In the genomic region with DNA sequence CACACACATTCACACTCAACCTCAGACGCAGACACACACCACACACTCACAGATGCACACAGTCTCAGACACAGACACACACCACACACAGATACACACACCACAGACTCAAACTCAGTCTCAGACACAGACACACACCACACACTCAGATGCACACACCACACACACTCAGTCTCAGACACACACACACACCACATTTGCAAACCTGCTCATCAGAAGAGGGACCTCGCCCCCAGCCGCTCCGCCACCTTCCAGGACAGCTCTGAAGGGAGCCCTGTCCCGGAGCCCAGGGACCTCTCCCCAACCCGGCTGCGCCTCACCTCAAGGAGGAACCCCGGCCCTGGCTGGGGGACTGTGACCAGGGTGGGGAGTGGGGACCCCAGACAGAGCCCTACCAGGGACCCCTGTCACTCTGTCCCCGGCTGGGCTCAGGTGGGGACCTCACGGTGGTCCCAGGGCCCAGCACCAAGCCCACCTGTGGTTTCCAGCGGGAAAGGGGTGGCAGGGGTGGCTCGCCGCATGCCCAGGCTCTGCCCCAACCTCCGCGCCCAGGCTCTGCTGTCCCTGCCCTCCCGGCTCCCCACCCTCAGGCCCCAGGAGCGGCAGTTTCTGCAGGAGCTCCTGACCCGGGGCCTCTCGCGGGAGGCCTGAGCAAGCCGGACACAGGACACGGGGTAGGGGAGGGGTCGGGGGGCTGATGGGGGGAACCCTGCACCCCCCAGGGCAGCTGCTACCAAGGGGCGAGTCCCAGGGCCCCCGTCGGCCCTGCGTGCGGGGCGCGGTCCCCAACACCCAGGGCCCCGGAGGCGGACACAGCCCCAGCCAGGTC, we compare ENCODE assay signal across 8 cellular contexts. TPM values are rescaled to one million over a fixed set of nuclear protein-coding genes. Genes with fewer than 3 reads are reported as not detected.
DNase-seq lines count a peak whose midpoint lies in the region; ATAC-seq lines count a peak whose summit lies in the region.

No MANE protein-coding gene starts in this region.

- in situ Hi-C loops in GM23248 (cut with MboI), result no loop called here

- H3K27me3 ChIP-seq in GM23248 (replicated peaks; ENCODE audit: insufficient read depth) (no peaks in the 10 kb centered on the region), iPS-18a (ENCODE audit: control insufficient read depth, insufficient read depth, low read length) (peaks cover 30% of the 10 kb centered on the region)

- peaks cover 48% of the 10 kb centered on the region for H3F3A ChIP-seq in GM23248 (ENCODE audit: insufficient read depth)

- H2AFZ ChIP-seq in GM23248, result no peak overlapping the region

- no peak overlapping the region for H3K27ac Mint-ChIP-seq in activated T-cell treated with anti-CD3 and anti-CD28 coated beads, Interleukin-2, amount 50 U/mL, for 72 hours
- no peak overlapping the region for H3K27ac Mint-ChIP-seq in stimulated activated effector memory CD8-positive, alpha-beta T cell treated with anti-CD3 and anti-CD28 coated beads, Interleukin-12 subunit alpha, Interleukin-12 subunit beta, amount 100 ng/mL, for 72 hours

- H3K9me2 ChIP-seq in GM23248 (ENCODE audit: insufficient read depth), result no peaks in the 10 kb centered on the region

- H3K4me2 ChIP-seq in GM23248 (ENCODE audit: unreplicated experiment), result peak overlapping the region; percentile 62

- 16 to 46% methylated on average over 9 to 30 of the region's 32 CpGs for WGBS in GM23248 (ENCODE audit: low coverage in 1 of 2, low lambda C conversion rate in 2 of 2, missing lambda C conversion rate in 2 of 2), 2 experiments

- H3K36me3 ChIP-seq in GM23248 (ENCODE audit: low read depth) (peaks cover 3% of the 10 kb centered on the region), iPS-18a (ENCODE audit: control insufficient read depth, low read depth, low read length) (no peaks in the 10 kb centered on the region)

- peak overlapping the region; percentile 85 for H3K4me3 ChIP-seq in GM23248
- H3K4me3 ChIP-seq in iPS-18a (ENCODE audit: low read length), result peak overlapping the region; percentile 36

- peaks cover 0 to under 1% of the 10 kb centered on the region in 2 donors for H3K9me3 Mint-ChIP-seq in activated T-cell treated with anti-CD3 and anti-CD28 coated beads, Interleukin-2, amount 50 U/mL, for 72 hours
- H3K9me3 Mint-ChIP-seq in stimulated activated effector memory CD8-positive, alpha-beta T cell treated with anti-CD3 and anti-CD28 coated beads, Interleukin-12 subunit alpha, Interleukin-12 subunit beta, amount 100 ng/mL, for 72 hours, result peaks cover 3% of the 10 kb centered on the region

- peak; percentile 60 for DNase-seq in GM23248
- no peak for DNase-seq in activated T-cell treated with anti-CD3 and anti-CD28 coated beads, Interleukin-2, amount 50 U/mL, for 72 hours
- peak in 1 of 2 donors; percentile 46 for DNase-seq in stimulated activated effector memory CD8-positive, alpha-beta T cell treated with anti-CD3 and anti-CD28 coated beads, Interleukin-12 subunit alpha, Interleukin-12 subunit beta, amount 100 ng/mL, for 72 hours (ENCODE audit: low spot score in 2 of 2)
- DNase-seq in HCEC 1CT, result no peak
- no peak for DNase-seq in A172 (ENCODE audit: low spot score)

- ATAC-seq in activated T-cell treated with anti-CD3 and anti-CD28 coated beads, Interleukin-2, amount 50 U/mL, for 72 hours (replicated peaks in 1 of 2), result no peak
- no peak for ATAC-seq in stimulated activated effector memory CD8-positive, alpha-beta T cell treated with anti-CD3 and anti-CD28 coated beads, Interleukin-12 subunit alpha, Interleukin-12 subunit beta, amount 100 ng/mL, for 72 hours
- ATAC-seq in GM21381 (IDR thresholded peaks at IDR 0.05; ENCODE audit: unreplicated experiment) (no peak), HG03097 (IDR thresholded peaks at IDR 0.05; ENCODE audit: low FRiP score, unreplicated experiment) (no peak)

- peak overlapping the region; percentile 7 to 59 for H3K4me3 Mint-ChIP-seq in activated T-cell treated with anti-CD3 and anti-CD28 coated beads, Interleukin-2, amount 50 U/mL, for 72 hours
- H3K4me3 Mint-ChIP-seq in stimulated activated effector memory CD8-positive, alpha-beta T cell treated with anti-CD3 and anti-CD28 coated beads, Interleukin-12 subunit alpha, Interleukin-12 subunit beta, amount 100 ng/mL, for 72 hours, result peak overlapping the region; percentile 41

- H3K4me1 ChIP-seq in GM23248 (ENCODE audit: insufficient read depth) (peaks cover 28% of the 10 kb centered on the region), iPS-18a (ENCODE audit: control insufficient read depth, low read depth, low read length) (no peaks in the 10 kb centered on the region)

- H3K79me2 ChIP-seq in GM23248 (ENCODE audit: insufficient read depth), result peaks cover 39% of the 10 kb centered on the region

- H3K9me3 ChIP-seq in GM23248 (ENCODE audit: low read depth), result peaks cover 3% of the 10 kb centered on the region
- H3K9me3 ChIP-seq in iPS-18a (ENCODE audit: control insufficient read depth, low read depth, low read length), result no peaks in the 10 kb centered on the region

- H4K20me1 ChIP-seq in GM23248 (ENCODE audit: insufficient read depth), result no peaks in the 10 kb centered on the region

- H3K4me1 Mint-ChIP-seq in activated T-cell treated with anti-CD3 and anti-CD28 coated beads, Interleukin-2, amount 50 U/mL, for 72 hours (ENCODE audit: low read depth), result peaks cover 8% of the 10 kb centered on the region
- H3K4me1 Mint-ChIP-seq in stimulated activated effector memory CD8-positive, alpha-beta T cell treated with anti-CD3 and anti-CD28 coated beads, Interleukin-12 subunit alpha, Interleukin-12 subunit beta, amount 100 ng/mL, for 72 hours, result peaks cover 23% of the 10 kb centered on the region

- peak overlapping the region; percentile 97 for H3K9ac ChIP-seq in GM23248
- H3K9ac ChIP-seq in iPS-18a (ENCODE audit: low read length), result no peak overlapping the region

- H3K27me3 Mint-ChIP-seq in activated T-cell treated with anti-CD3 and anti-CD28 coated beads, Interleukin-2, amount 50 U/mL, for 72 hours (ENCODE audit: low read depth), result peaks cover 29% of the 10 kb centered on the region

- peaks cover 0 to 6% of the 10 kb centered on the region in 2 donors for H3K36me3 Mint-ChIP-seq in activated T-cell treated with anti-CD3 and anti-CD28 coated beads, Interleukin-2, amount 50 U/mL, for 72 hours (ENCODE audit: insufficient read depth in 2 of 2)
- H3K36me3 Mint-ChIP-seq in stimulated activated effector memory CD8-positive, alpha-beta T cell treated with anti-CD3 and anti-CD28 coated beads, Interleukin-12 subunit alpha, Interleukin-12 subunit beta, amount 100 ng/mL, for 72 hours, result no peaks in the 10 kb centered on the region

- no peak overlapping the region for H3K27ac ChIP-seq in GM23248
- no peak overlapping the region for H3K27ac ChIP-seq in iPS-18a (ENCODE audit: low read length)

RNA-seq across cellular contexts. Expression of a gene that starts 0.7 kb away (rescaled TPM):
- total RNA-seq in GM23248 (2014; rRNA removed; shearing (Covaris generic)), result 1,939 and 2,103 TPM in 2 replicates
- polyA plus RNA-seq in GM23248 (2016; fragmentation: Nextera tagmentation; extraction: Ambion mirVana), result 650 and 676 TPM in 2 replicates
- total RNA-seq in activated T-cell treated with anti-CD3 and anti-CD28 coated beads, Interleukin-2, amount 50 U/mL, for 72 hours, result 10 to 100 TPM; 10.8 to 11.3 TPM
- total RNA-seq in A172 (2014; rRNA removed; shearing (Covaris generic)), result 163 and 221 TPM in 2 replicates

RNA-seq across cellular contexts. Expression of a gene that starts 58.2 kb away (rescaled TPM):
- total RNA-seq in GM23248 (2014; rRNA removed; shearing (Covaris generic)), result not detected in 2 replicates
- polyA plus RNA-seq in GM23248 (2016; fragmentation: Nextera tagmentation; extraction: Ambion mirVana), result not detected in 2 replicates
- total RNA-seq in activated T-cell treated with anti-CD3 and anti-CD28 coated beads, Interleukin-2, amount 50 U/mL, for 72 hours, result under 1 TPM; 0.74 to 1.00 TPM
- total RNA-seq in A172 (2014; rRNA removed; shearing (Covaris generic)), result 0.45 TPM in 1 of 2 replicates, not detected in the other

Comparison
In these comparisons a context has a peak if more than half of its experiments do, and no peak if none do; other contexts are left out.
1. RNA of a gene that starts 0.7 kb away (total RNA-seq): 1,939 to 2,103 TPM in GM23248 and 163 to 221 TPM in A172; 10.8 to 11.3 TPM in activated T-cell treated with anti-CD3 and anti-CD28 coated beads, Interleukin-2, amount 50 U/mL, for 72 hours; every median in the first group is over 10 times any median in the second.